2 cellular contexts compared by ENCODE assay signal in the genomic region with DNA sequence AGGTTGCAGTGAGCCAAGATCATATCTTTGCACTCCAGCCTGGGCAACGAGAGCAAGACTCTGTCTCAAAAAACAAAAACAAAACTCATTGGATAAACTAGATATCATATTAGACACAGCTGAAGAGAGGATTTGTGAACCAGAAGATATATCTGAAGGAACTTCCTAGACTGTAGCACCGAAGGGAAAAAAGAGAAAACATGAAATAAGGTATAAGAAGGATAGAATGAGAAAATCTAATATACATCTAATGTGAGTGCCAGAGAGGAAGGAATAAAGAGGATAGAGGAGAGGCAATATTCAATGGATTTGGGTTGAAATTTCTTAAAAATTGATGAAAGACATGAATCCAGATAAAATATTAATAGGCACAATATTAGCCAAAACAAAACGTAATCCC.
TF ChIP-seq lines count a peak whose summit lies in the region.

No MANE protein-coding gene starts in this region.

TF ChIP-seq in SK-N-SH, 30 proteins besides CTCF, POLR2A, EP300 and RAD21 (continued from another document):
- TF ChIP-seq, protein P1, sequence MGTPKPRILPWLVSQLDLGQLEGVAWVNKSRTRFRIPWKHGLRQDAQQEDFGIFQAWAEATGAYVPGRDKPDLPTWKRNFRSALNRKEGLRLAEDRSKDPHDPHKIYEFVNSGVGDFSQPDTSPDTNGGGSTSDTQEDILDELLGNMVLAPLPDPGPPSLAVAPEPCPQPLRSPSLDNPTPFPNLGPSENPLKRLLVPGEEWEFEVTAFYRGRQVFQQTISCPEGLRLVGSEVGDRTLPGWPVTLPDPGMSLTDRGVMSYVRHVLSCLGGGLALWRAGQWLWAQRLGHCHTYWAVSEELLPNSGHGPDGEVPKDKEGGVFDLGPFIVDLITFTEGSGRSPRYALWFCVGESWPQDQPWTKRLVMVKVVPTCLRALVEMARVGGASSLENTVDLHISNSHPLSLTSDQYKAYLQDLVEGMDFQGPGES (IDR thresholded peaks at IDR 0.05; ENCODE audit: low read depth, low read length) = no peak
- TF ChIP-seq NFIC (IDR thresholded peaks at IDR 0.05; ENCODE audit: borderline replicate concordance) = no peak
- TF ChIP-seq CHD2 (IDR thresholded peaks at IDR 0.05; ENCODE audit: low read length, partially characterized antibody) = no peak
- TF ChIP-seq ELF1 (IDR thresholded peaks at IDR 0.05) = no peak
- no peak for TF ChIP-seq RFX5 (IDR thresholded peaks at IDR 0.05; ENCODE audit: low read length)
- TF ChIP-seq EZH2phosphoT487 (IDR thresholded peaks at IDR 0.05; ENCODE audit: borderline replicate concordance, low read depth) = no peak
- TF ChIP-seq, protein P2, sequence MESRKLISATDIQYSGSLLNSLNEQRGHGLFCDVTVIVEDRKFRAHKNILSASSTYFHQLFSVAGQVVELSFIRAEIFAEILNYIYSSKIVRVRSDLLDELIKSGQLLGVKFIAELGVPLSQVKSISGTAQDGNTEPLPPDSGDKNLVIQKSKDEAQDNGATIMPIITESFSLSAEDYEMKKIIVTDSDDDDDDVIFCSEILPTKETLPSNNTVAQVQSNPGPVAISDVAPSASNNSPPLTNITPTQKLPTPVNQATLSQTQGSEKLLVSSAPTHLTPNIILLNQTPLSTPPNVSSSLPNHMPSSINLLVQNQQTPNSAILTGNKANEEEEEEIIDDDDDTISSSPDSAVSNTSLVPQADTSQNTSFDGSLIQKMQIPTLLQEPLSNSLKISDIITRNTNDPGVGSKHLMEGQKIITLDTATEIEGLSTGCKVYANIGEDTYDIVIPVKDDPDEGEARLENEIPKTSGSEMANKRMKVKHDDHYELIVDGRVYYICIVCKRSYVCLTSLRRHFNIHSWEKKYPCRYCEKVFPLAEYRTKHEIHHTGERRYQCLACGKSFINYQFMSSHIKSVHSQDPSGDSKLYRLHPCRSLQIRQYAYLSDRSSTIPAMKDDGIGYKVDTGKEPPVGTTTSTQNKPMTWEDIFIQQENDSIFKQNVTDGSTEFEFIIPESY (IDR thresholded peaks at IDR 0.05; ENCODE audit: borderline replicate concordance, low read depth) = no peak
- TF ChIP-seq POLR2AphosphoS5 (IDR thresholded peaks at IDR 0.05; ENCODE audit: low read depth, low read length) = no peak
- no peak for TF ChIP-seq TAF1 (IDR thresholded peaks at IDR 0.05; ENCODE audit: borderline replicate concordance, low read depth, low read length)
- TF ChIP-seq JUND (IDR thresholded peaks at IDR 0.05) = no peak
- no peak for TF ChIP-seq YY1 (IDR thresholded peaks at IDR 0.05; ENCODE audit: low read depth)
- TF ChIP-seq GABPA (IDR thresholded peaks at IDR 0.05; ENCODE audit: low read depth) = no peak
- TF ChIP-seq, protein P3, sequence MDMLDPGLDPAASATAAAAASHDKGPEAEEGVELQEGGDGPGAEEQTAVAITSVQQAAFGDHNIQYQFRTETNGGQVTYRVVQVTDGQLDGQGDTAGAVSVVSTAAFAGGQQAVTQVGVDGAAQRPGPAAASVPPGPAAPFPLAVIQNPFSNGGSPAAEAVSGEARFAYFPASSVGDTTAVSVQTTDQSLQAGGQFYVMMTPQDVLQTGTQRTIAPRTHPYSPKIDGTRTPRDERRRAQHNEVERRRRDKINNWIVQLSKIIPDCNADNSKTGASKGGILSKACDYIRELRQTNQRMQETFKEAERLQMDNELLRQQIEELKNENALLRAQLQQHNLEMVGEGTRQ (IDR thresholded peaks at IDR 0.05; ENCODE audit: borderline replicate concordance, low read depth, low read length) = no peak
- no peak for TF ChIP-seq RXRA (IDR thresholded peaks at IDR 0.05; ENCODE audit: borderline replicate concordance, low read depth)
TF ChIP-seq in SK-N-SH: peak in this region for 0.

TF ChIP-seq in HEK293, 187 proteins besides CTCF, POLR2A, EP300 and RAD21 (continued from another document):
- TF ChIP-seq, protein P4, sequence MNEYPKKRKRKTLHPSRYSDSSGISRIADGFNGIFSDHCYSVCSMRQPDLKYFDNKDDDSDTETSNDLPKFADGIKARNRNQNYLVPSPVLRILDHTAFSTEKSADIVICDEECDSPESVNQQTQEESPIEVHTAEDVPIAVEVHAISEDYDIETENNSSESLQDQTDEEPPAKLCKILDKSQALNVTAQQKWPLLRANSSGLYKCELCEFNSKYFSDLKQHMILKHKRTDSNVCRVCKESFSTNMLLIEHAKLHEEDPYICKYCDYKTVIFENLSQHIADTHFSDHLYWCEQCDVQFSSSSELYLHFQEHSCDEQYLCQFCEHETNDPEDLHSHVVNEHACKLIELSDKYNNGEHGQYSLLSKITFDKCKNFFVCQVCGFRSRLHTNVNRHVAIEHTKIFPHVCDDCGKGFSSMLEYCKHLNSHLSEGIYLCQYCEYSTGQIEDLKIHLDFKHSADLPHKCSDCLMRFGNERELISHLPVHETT (tag by site-specific recombination; IDR thresholded peaks at IDR 0.05) = no peak
